ENCODE assay signal across 9 cellular contexts in the genomic region with DNA sequence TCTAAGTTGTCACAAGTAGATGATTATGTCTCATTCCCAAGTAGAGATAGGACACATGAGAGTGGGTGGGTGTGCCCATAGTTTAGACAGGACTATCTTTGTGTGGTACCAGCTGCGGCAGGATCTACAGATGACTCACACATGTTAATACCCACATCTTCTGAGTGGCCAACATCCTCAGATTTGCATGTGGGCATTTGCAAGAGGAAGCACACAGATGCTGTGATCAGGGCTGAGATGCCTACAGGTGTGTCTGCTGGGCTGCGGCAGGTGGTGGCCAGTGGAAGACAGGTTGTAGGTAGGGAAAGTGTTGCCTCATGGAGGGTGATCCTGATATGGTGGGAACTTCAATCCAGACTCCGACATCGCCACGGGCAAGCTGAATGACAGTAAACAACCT. TPM values are rescaled to one million over a fixed set of nuclear protein-coding genes. Genes with fewer than 3 reads are reported as not detected.
DNase-seq lines count a peak whose midpoint lies in the region; ATAC-seq and TF ChIP-seq lines count a peak whose summit lies in the region.
"Had no signal": no experiment of that assay in that cellular context is flagged by ENCODE, and none has a peak within 500 bp of the region (broad histone marks: within the 10 kb centered on the region; RNA-seq: fewer than 3 reads in every experiment).

No MANE protein-coding gene starts in this region.

- H3K9me3 Mint-ChIP-seq in activated CD4-positive, alpha-beta memory T cell treated with anti-CD3 and anti-CD28 coated beads, Interleukin-2, amount 10 ng/mL, durations not matched to agents 7 days and 5 days = no peaks in the 10 kb centered on the region
- no peaks in the 10 kb centered on the region for H3K9me3 Mint-ChIP-seq in stimulated activated naive CD8-positive, alpha-beta T cell treated with anti-CD3 and anti-CD28 coated beads, Interleukin-15, Interleukin-2, amounts not matched to agents 100 ng/mL and 50 ng/mL, for 24 hours

- no peaks in the 10 kb centered on the region for H3K36me3 ChIP-seq in tibial nerve

- peak; percentile 69 for DNase-seq in activated effector memory CD4-positive, alpha-beta T cell treated with anti-CD3 and anti-CD28 coated beads, Interleukin-2, amount 50 U/mL, for 16 hours
- DNase-seq in activated effector memory CD4-positive, alpha-beta T cell treated with Interleukin-2 at 50 U/mL for 16 hours = no peak
- DNase-seq in activated CD4-positive, alpha-beta memory T cell treated with anti-CD3 and anti-CD28 coated beads, Interleukin-2, amount 10 ng/mL, durations not matched to agents 7 days and 5 days = peak; percentile 57
- DNase-seq in tibial nerve (ENCODE audit: low spot score in 2 of 2) (no peak), right cardiac atrium (no peak), GM13977 (ENCODE audit: low spot score) (no peak)
- DNase-seq: SW 1271 had no signal

- H3K9me3 ChIP-seq in tibial nerve = no peaks in the 10 kb centered on the region
- no peaks in the 10 kb centered on the region for H3K9me3 ChIP-seq in right cardiac atrium (ENCODE audit: control insufficient read depth, low read length)

- TF ChIP-seq CTCF in tibial nerve (IDR thresholded peaks at IDR 0.05) (no peak), GM13977 (IDR thresholded peaks at IDR 0.05; ENCODE audit: extremely low read depth, insufficient read depth, missing control alignments) (no peak)

- POLR2A ChIA-PET in activated CD4-positive, alpha-beta memory T cell treated with anti-CD3 and anti-CD28 coated beads, Interleukin-2, amount 10 ng/mL, durations not matched to agents 7 days and 5 days (lab: Charles Lee) = interaction anchor here (1.3 to 3.2 kb wide), 4 partner anchors 9 to 30 kb away, joined by 3 to 26 read pairs (median 6); no protein-coding TSS in a partner anchor

- H3K4me3 Mint-ChIP-seq in activated CD4-positive, alpha-beta memory T cell treated with anti-CD3 and anti-CD28 coated beads, Interleukin-2, amount 10 ng/mL, durations not matched to agents 7 days and 5 days = peak overlapping the region; percentile 49
- H3K4me3 Mint-ChIP-seq in stimulated activated naive CD8-positive, alpha-beta T cell treated with anti-CD3 and anti-CD28 coated beads, Interleukin-15, Interleukin-2, amounts not matched to agents 100 ng/mL and 50 ng/mL, for 24 hours = peak overlapping the region; percentile 49

- peaks cover 4 to 84% (median 38%) of the 10 kb centered on the region in 4 donors for H3K4me1 ChIP-seq in tibial nerve
- H3K4me1 ChIP-seq in right cardiac atrium (ENCODE audit: control insufficient read depth, insufficient read depth, low read length) = peaks cover 16% of the 10 kb centered on the region

- H3K27me3 Mint-ChIP-seq in activated CD4-positive, alpha-beta memory T cell treated with anti-CD3 and anti-CD28 coated beads, Interleukin-2, amount 10 ng/mL, durations not matched to agents 7 days and 5 days = no peaks in the 10 kb centered on the region
- no peaks in the 10 kb centered on the region for H3K27me3 Mint-ChIP-seq in stimulated activated naive CD8-positive, alpha-beta T cell treated with anti-CD3 and anti-CD28 coated beads, Interleukin-15, Interleukin-2, amounts not matched to agents 100 ng/mL and 50 ng/mL, for 24 hours

- no peaks in the 10 kb centered on the region for H3K36me3 Mint-ChIP-seq in activated CD4-positive, alpha-beta memory T cell treated with anti-CD3 and anti-CD28 coated beads, Interleukin-2, amount 10 ng/mL, durations not matched to agents 7 days and 5 days (ENCODE audit: low read depth)
- H3K36me3 Mint-ChIP-seq in stimulated activated naive CD8-positive, alpha-beta T cell treated with anti-CD3 and anti-CD28 coated beads, Interleukin-15, Interleukin-2, amounts not matched to agents 100 ng/mL and 50 ng/mL, for 24 hours (ENCODE audit: low read depth) = no peaks in the 10 kb centered on the region

- peak overlapping the region in 2 of 4 donors; percentile 1 to 11 for H3K27ac ChIP-seq in tibial nerve
- no peak overlapping the region for H3K27ac ChIP-seq in right cardiac atrium (ENCODE audit: low read length)

- no peak for TF ChIP-seq EP300 in tibial nerve (IDR thresholded peaks at IDR 0.05)

- peak overlapping the region; percentile 65 for H3K27ac Mint-ChIP-seq in activated CD4-positive, alpha-beta memory T cell treated with anti-CD3 and anti-CD28 coated beads, Interleukin-2, amount 10 ng/mL, durations not matched to agents 7 days and 5 days
- peak overlapping the region; percentile 36 for H3K27ac Mint-ChIP-seq in stimulated activated naive CD8-positive, alpha-beta T cell treated with anti-CD3 and anti-CD28 coated beads, Interleukin-15, Interleukin-2, amounts not matched to agents 100 ng/mL and 50 ng/mL, for 24 hours

- WGBS in tibial nerve, 2 donors = 86 to 88% methylated on average over 5 of the region's 5 CpGs
- WGBS in right cardiac atrium = 96% methylated on average over 5 of the region's 5 CpGs

- H3K4me1 Mint-ChIP-seq in activated CD4-positive, alpha-beta memory T cell treated with anti-CD3 and anti-CD28 coated beads, Interleukin-2, amount 10 ng/mL, durations not matched to agents 7 days and 5 days = peaks cover 50% of the 10 kb centered on the region
- peaks cover 69% of the 10 kb centered on the region for H3K4me1 Mint-ChIP-seq in stimulated activated naive CD8-positive, alpha-beta T cell treated with anti-CD3 and anti-CD28 coated beads, Interleukin-15, Interleukin-2, amounts not matched to agents 100 ng/mL and 50 ng/mL, for 24 hours (ENCODE audit: low read depth)

- intact Hi-C loops in right cardiac atrium (cut with DNase I) = no loop called here

- ATAC-seq in HG03108 (IDR thresholded peaks at IDR 0.05; ENCODE audit: unreplicated experiment) = peak; percentile 62
- no peak for ATAC-seq in right cardiac atrium

- CTCF ChIA-PET in activated CD4-positive, alpha-beta memory T cell treated with anti-CD3 and anti-CD28 coated beads, Interleukin-2, amount 10 ng/mL, durations not matched to agents 7 days and 5 days (lab: Charles Lee) = interaction anchor here (2.7 kb wide), 1 partner anchor 11 kb away, joined by 8 read pairs; no protein-coding TSS in a partner anchor

- H3K27me3 ChIP-seq in tibial nerve = no peaks in the 10 kb centered on the region
- no peaks in the 10 kb centered on the region for H3K27me3 ChIP-seq in right cardiac atrium (ENCODE audit: control insufficient read depth, insufficient read depth)

- in situ Hi-C loops in GM13977 (cut with MboI; ENCODE audit: low pct_unique_long_range_greater_than_20kb, low sequenced_read_pairs, unreplicated experiment) = no loop called here

- H3K4me3 ChIP-seq in tibial nerve (no peak overlapping the region), right cardiac atrium (ENCODE audit: low read length) (no peak overlapping the region)

- TF ChIP-seq POLR2A in tibial nerve (IDR thresholded peaks at IDR 0.05) = no peak

RNA-seq across cellular contexts. Expression of a gene that starts 50.8 kb away (rescaled TPM):
- 100 to 1,000 TPM; 140 to 146 TPM for total RNA-seq in activated CD4-positive, alpha-beta memory T cell treated with anti-CD3 and anti-CD28 coated beads, Interleukin-2, amount 10 ng/mL, durations not matched to agents 7 days and 5 days
- total RNA-seq in tibial nerve (100 to 1,000 TPM; 279 to 370 (median 307) TPM), right cardiac atrium (10 to 100 TPM; 55.5 to 70.5 (median 68.5) TPM)
- polyA plus RNA-seq in right cardiac atrium = 11.5 TPM

Comparison
In these comparisons a context has a peak if more than half of its experiments do, and no peak if none do; other contexts are left out.
1. DNase-seq: peak in activated effector memory CD4-positive, alpha-beta T cell treated with anti-CD3 and anti-CD28 coated beads, Interleukin-2, amount 50 U/mL, for 16 hours (single experiment) and activated CD4-positive, alpha-beta memory T cell treated with anti-CD3 and anti-CD28 coated beads, Interleukin-2, amount 10 ng/mL, durations not matched to agents 7 days and 5 days (single experiment); none in activated effector memory CD4-positive, alpha-beta T cell treated with Interleukin-2 at 50 U/mL for 16 hours (single experiment), tibial nerve (0 of 2), right cardiac atrium (0 of 3) and GM13977 (single experiment).